1 cellular context compared by ENCODE assay signal in the genomic region with DNA sequence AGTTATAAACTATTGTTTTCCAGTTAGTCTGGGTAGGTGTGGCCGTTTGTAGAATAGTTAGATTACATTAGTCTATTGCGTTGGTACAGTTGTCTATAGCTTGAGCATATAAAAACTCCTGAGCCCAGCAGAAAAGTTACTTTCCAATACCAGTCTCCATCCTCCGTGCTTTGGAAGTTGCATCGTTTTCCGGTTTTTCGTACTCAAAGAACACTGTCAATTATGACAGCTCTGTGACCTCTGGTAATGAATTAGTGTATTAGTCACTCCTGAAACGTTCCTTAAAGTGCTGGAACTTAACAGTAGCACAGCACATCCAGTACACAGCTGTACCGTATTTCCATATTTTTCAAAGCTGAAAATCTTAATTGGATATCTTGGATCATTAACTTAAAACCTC.
TF ChIP-seq lines count a peak whose summit lies in the region.

No MANE protein-coding gene starts in this region.

TF ChIP-seq in WTC11, 78 proteins besides CTCF, POLR2A, EP300 and RAD21 (continued from another document):
- TF ChIP-seq, protein P1, sequence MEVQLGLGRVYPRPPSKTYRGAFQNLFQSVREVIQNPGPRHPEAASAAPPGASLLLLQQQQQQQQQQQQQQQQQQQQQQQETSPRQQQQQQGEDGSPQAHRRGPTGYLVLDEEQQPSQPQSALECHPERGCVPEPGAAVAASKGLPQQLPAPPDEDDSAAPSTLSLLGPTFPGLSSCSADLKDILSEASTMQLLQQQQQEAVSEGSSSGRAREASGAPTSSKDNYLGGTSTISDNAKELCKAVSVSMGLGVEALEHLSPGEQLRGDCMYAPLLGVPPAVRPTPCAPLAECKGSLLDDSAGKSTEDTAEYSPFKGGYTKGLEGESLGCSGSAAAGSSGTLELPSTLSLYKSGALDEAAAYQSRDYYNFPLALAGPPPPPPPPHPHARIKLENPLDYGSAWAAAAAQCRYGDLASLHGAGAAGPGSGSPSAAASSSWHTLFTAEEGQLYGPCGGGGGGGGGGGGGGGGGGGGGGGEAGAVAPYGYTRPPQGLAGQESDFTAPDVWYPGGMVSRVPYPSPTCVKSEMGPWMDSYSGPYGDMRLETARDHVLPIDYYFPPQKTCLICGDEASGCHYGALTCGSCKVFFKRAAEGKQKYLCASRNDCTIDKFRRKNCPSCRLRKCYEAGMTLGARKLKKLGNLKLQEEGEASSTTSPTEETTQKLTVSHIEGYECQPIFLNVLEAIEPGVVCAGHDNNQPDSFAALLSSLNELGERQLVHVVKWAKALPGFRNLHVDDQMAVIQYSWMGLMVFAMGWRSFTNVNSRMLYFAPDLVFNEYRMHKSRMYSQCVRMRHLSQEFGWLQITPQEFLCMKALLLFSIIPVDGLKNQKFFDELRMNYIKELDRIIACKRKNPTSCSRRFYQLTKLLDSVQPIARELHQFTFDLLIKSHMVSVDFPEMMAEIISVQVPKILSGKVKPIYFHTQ (CRISPR knock-in tag; IDR thresholded peaks at IDR 0.05) = no peak
- TF ChIP-seq ESRRA (CRISPR knock-in tag; IDR thresholded peaks at IDR 0.05; ENCODE audit: borderline replicate concordance) = no peak
- TF ChIP-seq, protein P2, sequence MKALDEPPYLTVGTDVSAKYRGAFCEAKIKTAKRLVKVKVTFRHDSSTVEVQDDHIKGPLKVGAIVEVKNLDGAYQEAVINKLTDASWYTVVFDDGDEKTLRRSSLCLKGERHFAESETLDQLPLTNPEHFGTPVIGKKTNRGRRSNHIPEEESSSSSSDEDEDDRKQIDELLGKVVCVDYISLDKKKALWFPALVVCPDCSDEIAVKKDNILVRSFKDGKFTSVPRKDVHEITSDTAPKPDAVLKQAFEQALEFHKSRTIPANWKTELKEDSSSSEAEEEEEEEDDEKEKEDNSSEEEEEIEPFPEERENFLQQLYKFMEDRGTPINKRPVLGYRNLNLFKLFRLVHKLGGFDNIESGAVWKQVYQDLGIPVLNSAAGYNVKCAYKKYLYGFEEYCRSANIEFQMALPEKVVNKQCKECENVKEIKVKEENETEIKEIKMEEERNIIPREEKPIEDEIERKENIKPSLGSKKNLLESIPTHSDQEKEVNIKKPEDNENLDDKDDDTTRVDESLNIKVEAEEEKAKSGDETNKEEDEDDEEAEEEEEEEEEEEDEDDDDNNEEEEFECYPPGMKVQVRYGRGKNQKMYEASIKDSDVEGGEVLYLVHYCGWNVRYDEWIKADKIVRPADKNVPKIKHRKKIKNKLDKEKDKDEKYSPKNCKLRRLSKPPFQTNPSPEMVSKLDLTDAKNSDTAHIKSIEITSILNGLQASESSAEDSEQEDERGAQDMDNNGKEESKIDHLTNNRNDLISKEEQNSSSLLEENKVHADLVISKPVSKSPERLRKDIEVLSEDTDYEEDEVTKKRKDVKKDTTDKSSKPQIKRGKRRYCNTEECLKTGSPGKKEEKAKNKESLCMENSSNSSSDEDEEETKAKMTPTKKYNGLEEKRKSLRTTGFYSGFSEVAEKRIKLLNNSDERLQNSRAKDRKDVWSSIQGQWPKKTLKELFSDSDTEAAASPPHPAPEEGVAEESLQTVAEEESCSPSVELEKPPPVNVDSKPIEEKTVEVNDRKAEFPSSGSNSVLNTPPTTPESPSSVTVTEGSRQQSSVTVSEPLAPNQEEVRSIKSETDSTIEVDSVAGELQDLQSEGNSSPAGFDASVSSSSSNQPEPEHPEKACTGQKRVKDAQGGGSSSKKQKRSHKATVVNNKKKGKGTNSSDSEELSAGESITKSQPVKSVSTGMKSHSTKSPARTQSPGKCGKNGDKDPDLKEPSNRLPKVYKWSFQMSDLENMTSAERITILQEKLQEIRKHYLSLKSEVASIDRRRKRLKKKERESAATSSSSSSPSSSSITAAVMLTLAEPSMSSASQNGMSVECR (CRISPR knock-in tag; IDR thresholded peaks at IDR 0.05; ENCODE audit: borderline replicate concordance) = no peak
- no peak for TF ChIP-seq EMX1 (CRISPR knock-in tag; IDR thresholded peaks at IDR 0.05)
- TF ChIP-seq, protein P3, sequence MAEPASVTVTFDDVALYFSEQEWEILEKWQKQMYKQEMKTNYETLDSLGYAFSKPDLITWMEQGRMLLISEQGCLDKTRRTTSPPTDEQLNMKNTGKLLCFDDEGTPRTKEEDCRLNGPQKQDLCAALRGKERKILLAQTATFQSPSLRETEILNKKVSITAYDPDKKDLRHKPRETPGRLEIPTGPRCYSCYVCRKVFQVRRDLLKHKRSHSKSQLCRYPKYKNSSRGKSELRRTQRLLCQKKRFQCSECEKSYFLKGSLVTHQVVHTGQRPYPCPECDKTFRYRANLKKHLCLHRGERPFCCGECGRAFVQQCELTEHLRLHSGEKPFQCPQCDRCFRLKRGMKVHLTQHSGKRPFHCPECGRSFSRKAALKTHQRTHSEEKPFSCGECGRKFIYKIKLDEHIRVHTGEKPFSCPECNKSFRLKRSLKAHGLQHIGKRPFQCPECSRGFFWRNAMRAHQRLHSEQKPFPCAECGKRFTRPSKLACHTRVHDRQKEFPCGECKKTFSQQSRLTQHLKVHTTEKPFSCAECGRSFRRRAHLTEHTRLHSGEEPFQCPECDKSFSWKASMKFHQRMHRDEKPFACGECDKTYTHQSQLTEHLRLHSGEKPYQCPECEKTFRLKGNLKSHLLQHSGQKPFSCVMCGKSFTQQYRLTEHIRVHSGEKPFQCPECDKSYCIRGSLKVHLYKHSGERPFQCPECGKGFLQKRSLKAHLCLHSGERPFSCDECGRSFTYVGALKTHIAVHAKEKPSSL (CRISPR knock-in tag; conservative IDR thresholded peaks at IDR 0.05) = no peak
